7 cellular contexts compared by ENCODE assay signal in the genomic region with DNA sequence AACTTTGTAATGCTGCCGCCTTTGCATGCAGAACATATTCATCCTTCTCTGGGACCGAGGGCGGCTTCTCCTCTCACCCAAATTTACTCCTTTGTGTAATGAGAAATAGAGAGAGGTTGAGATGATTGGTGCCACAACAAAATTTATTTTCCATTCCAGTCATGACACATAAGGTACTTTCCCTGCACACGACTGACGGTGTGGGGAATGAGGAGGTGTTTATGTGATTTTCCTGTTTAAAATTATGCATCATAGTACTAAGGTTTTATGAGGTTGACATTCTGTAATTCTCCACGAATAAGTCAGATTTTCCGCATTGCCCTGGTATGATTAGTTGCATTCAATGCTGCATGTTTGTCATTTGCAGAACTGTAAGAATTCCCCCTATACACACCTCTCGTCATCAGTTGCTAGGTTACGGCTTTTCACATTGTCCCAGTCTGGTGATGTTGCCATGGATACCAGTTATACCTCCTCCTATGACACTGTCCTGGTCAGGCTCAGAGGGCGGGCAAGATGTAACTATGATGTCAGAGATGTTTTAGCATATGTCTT. TPM values are rescaled to one million over a fixed set of nuclear protein-coding genes. Genes with fewer than 3 reads are reported as not detected.
DNase-seq lines count a peak whose midpoint lies in the region; ATAC-seq and TF ChIP-seq lines count a peak whose summit lies in the region.

No MANE protein-coding gene starts in this region.

- peaks cover 69% of the 10 kb centered on the region for H3K36me3 Mint-ChIP-seq in activated naive CD8-positive, alpha-beta T cell treated with anti-CD3 and anti-CD28 coated beads for 36 hours

- peak; percentile 40 for DNase-seq in GM19238 (ENCODE audit: insufficient read length, low spot score)
- DNase-seq in RWPE1 (ENCODE audit: low spot score): peak; percentile 29
- DNase-seq in activated naive CD8-positive, alpha-beta T cell treated with anti-CD3 and anti-CD28 coated beads for 36 hours: peak; percentile 82
- DNase-seq in renal cortical epithelial cell (ENCODE audit: low read depth): peak; percentile 37
- DNase-seq in SIG-M5 (lab: John Stamatoyannopoulos, UW): no peak

- H3K4me3 Mint-ChIP-seq in activated naive CD8-positive, alpha-beta T cell treated with anti-CD3 and anti-CD28 coated beads for 36 hours: peak overlapping the region; percentile 75

- POLR2A ChIA-PET in RWPE1 (lab: Yijun Ruan, JAX; ENCODE audit: low non-redundant PET): no interaction called here

- peak; percentile 76 for ATAC-seq in HG02884 (IDR thresholded peaks at IDR 0.05; ENCODE audit: unreplicated experiment)
- no peak for ATAC-seq in HG02763 (IDR thresholded peaks at IDR 0.05; ENCODE audit: unreplicated experiment)

- peak overlapping the region; percentile 99 for H3K27ac Mint-ChIP-seq in activated naive CD8-positive, alpha-beta T cell treated with anti-CD3 and anti-CD28 coated beads for 36 hours

- H3K4me1 Mint-ChIP-seq in activated naive CD8-positive, alpha-beta T cell treated with anti-CD3 and anti-CD28 coated beads for 36 hours: peaks cover 86% of the 10 kb centered on the region

- no peak for TF ChIP-seq CTCF in RWPE1 (conservative IDR thresholded peaks at IDR 0.05; ENCODE audit: low read depth)

- no peaks in the 10 kb centered on the region for H3K27me3 Mint-ChIP-seq in activated naive CD8-positive, alpha-beta T cell treated with anti-CD3 and anti-CD28 coated beads for 36 hours

- CTCF ChIA-PET in RWPE1 (lab: Yijun Ruan, JAX): no interaction called here

- H3K27ac ChIP-seq in RWPE1: no peak overlapping the region

- peaks cover 12% of the 10 kb centered on the region for H3K9me3 Mint-ChIP-seq in activated naive CD8-positive, alpha-beta T cell treated with anti-CD3 and anti-CD28 coated beads for 36 hours

RNA-seq across cellular contexts. Expression of a gene that starts 23.1 kb away (rescaled TPM):
- 10 to 100 TPM; 62.7 to 63.7 TPM for total RNA-seq in activated naive CD8-positive, alpha-beta T cell treated with anti-CD3 and anti-CD28 coated beads for 36 hours
- 9.2 and 15.5 TPM in 2 replicates for total RNA-seq in renal cortical epithelial cell
